Comparison of ENCODE assay signal across 8 cellular contexts in genomic region chr19:53991224-53992113, GRCh38. TPM values are rescaled to one million over a fixed set of nuclear protein-coding genes. Genes with fewer than 3 reads are reported as not detected.
DNase-seq lines count a peak whose midpoint lies in the region; TF ChIP-seq lines count a peak whose summit lies in the region.

Gene CACNG6 (plus strand): TSS chr19:53991637. CDS start chr19:53992878, 1,241 bp downstream.

- no peaks in the 10 kb centered on the region for H3K4me1 Mint-ChIP-seq in activated CD4-positive, alpha-beta memory T cell treated with anti-CD3 and anti-CD28 coated beads for 36 hours (ENCODE audit: low read depth)

- CTCF ChIA-PET in activated CD4-positive, alpha-beta memory T cell treated with anti-CD3 and anti-CD28 coated beads for 36 hours (lab: Charles Lee) = no interaction called here

- H3K4me3 ChIP-seq in retinal pigment epithelial cell (ENCODE audit: low read length) = peak within 1 kb of the TSS; percentile 35

- no peaks in the 10 kb centered on the region for H3K9me3 Mint-ChIP-seq in activated CD4-positive, alpha-beta memory T cell treated with anti-CD3 and anti-CD28 coated beads for 36 hours

- H3K27ac Mint-ChIP-seq in activated CD4-positive, alpha-beta memory T cell treated with anti-CD3 and anti-CD28 coated beads for 36 hours = no peak within 1 kb of the TSS

- H3K27me3 Mint-ChIP-seq in activated CD4-positive, alpha-beta memory T cell treated with anti-CD3 and anti-CD28 coated beads for 36 hours = peaks cover 35% of the 10 kb centered on the region

- TF ChIP-seq CTCF in GM10266 (IDR thresholded peaks at IDR 0.05; ENCODE audit: control insufficient read depth, insufficient read depth, low read depth, missing control alignments) (no peak), retinal pigment epithelial cell (conservative IDR thresholded peaks at IDR 0.05; ENCODE audit: low read depth, low read length) (no peak)

- H3K36me3 Mint-ChIP-seq in activated CD4-positive, alpha-beta memory T cell treated with anti-CD3 and anti-CD28 coated beads for 36 hours = no peaks in the 10 kb centered on the region

- POLR2A ChIA-PET in activated CD4-positive, alpha-beta memory T cell treated with anti-CD3 and anti-CD28 coated beads for 36 hours (lab: Charles Lee) = no interaction called here

- DNase-seq in GM10266 (ENCODE audit: extremely low spot score) (peak; percentile 68), NCI-H748 (lab: John Stamatoyannopoulos, UW; ENCODE audit: unreplicated experiment) (peak; percentile 78), fibroblast of peridontal ligament (ENCODE audit: extremely low read depth) (peak; percentile 7), retinal pigment epithelial cell (ENCODE audit: low read depth) (no peak), NCI-H1048 (lab: John Stamatoyannopoulos, UW) (no peak), kidney tubule cell (ENCODE audit: low spot score) (no peak), NCI-H187 treated with DMSO at 0.1 percent for 48 hours (lab: John Stamatoyannopoulos, UW) (no peak)
- no peak for DNase-seq in activated CD4-positive, alpha-beta memory T cell treated with anti-CD3 and anti-CD28 coated beads for 36 hours

- intact Hi-C loops in activated CD4-positive, alpha-beta memory T cell treated with anti-CD3 and anti-CD28 coated beads for 36 hours (cut with micrococcal nuclease) = no loop called here

- no peak within 1 kb of the TSS for H3K4me3 Mint-ChIP-seq in activated CD4-positive, alpha-beta memory T cell treated with anti-CD3 and anti-CD28 coated beads for 36 hours

RNA-seq across cellular contexts. Expression of gene CACNG6, which starts in this region (rescaled TPM):
- not detected for total RNA-seq in activated CD4-positive, alpha-beta memory T cell treated with anti-CD3 and anti-CD28 coated beads for 36 hours

Comparison
In these comparisons a context has a peak if more than half of its experiments do, and no peak if none do; other contexts are left out.
1. DNase-seq: peak in GM10266 (single experiment), NCI-H748 (single experiment) and fibroblast of peridontal ligament (single experiment); none in retinal pigment epithelial cell (single experiment), NCI-H1048 (single experiment), kidney tubule cell (single experiment), NCI-H187 treated with DMSO at 0.1 percent for 48 hours (single experiment) and activated CD4-positive, alpha-beta memory T cell treated with anti-CD3 and anti-CD28 coated beads for 36 hours (single experiment).